In genomic region chr19:16457954-16458331, GRCh38 we compare ENCODE assay signal across 11 cellular contexts. TPM values are rescaled to one million over a fixed set of nuclear protein-coding genes. Genes with fewer than 3 reads are reported as not detected.
DNase-seq lines count a peak whose midpoint lies in the region; ATAC-seq, FAIRE-seq and TF ChIP-seq lines count a peak whose summit lies in the region.
"Had no signal": no experiment of that assay in that cellular context is flagged by ENCODE, and none has a peak within 500 bp of the region (broad histone marks: within the 10 kb centered on the region; RNA-seq: fewer than 3 reads in every experiment).

No MANE protein-coding gene starts in this region.

- H2AFZ ChIP-seq in ACC112 (ENCODE audit: low read length, unreplicated experiment), result no peak overlapping the region
- H2AFZ ChIP-seq in SU-DHL-6 (ENCODE audit: low read depth, low read length, severe bottlenecking), result no peak overlapping the region

- ATAC-seq in heart right ventricle, result peak in 7 of 8 donors; percentile 3 to 69 (median 16)

- DNase-seq in heart right ventricle (peak in 1 of 2 donors; percentile 50), osteocyte (ENCODE audit: extremely low spot score, unreplicated experiment) (no peak), NCI-H2029 treated with DMSO at 0.1 percent for 48 hours (lab: John Stamatoyannopoulos, UW) (no peak), RCC 7860 (ENCODE audit: low spot score) (no peak), epidermal melanocyte (ENCODE audit: insufficient read length, low spot score) (no peak), GM19240 (ENCODE audit: insufficient read length, low spot score) (no peak)
- DNase-seq: NCI-H187 treated with DMSO at 0.1 percent for 48 hours; stimulated activated CD4-positive, alpha-beta T cell treated with anti-CD3 and anti-CD28 coated beads, Interleukin-15, amount 100 ng/mL, for 24 hours had no signal

- no peaks in the 10 kb centered on the region for H3K9me3 Mint-ChIP-seq in osteocyte (ENCODE audit: unreplicated experiment)

- no peak overlapping the region for H3K4me3 Mint-ChIP-seq in osteocyte (ENCODE audit: unreplicated experiment)

- H4K20me1 ChIP-seq in SU-DHL-6 (ENCODE audit: low read depth, low read length), result no peaks in the 10 kb centered on the region

- H3K4me1 Mint-ChIP-seq in osteocyte (ENCODE audit: unreplicated experiment), result peaks cover 72% of the 10 kb centered on the region

- H3K9me3 ChIP-seq in SU-DHL-6 (ENCODE audit: insufficient read depth, low read length), result no peaks in the 10 kb centered on the region
- H3K9me3 ChIP-seq in heart right ventricle, result no peaks in the 10 kb centered on the region

- H3K36me3 Mint-ChIP-seq in osteocyte (ENCODE audit: unreplicated experiment), result peaks cover 3% of the 10 kb centered on the region

- WGBS in heart right ventricle, 2 donors, result 35 to 37% methylated on average over 8 of the region's 8 CpGs

- H3K27ac Mint-ChIP-seq in osteocyte (ENCODE audit: unreplicated experiment), result peak overlapping the region; percentile 81

- no peaks in the 10 kb centered on the region for H3K36me3 ChIP-seq in ACC112 (ENCODE audit: insufficient read depth, low read length)
- H3K36me3 ChIP-seq in SU-DHL-6 (ENCODE audit: low read length), result no peaks in the 10 kb centered on the region
- H3K36me3 ChIP-seq in heart right ventricle, result no peaks in the 10 kb centered on the region

- H3K79me2 ChIP-seq in ACC112 (ENCODE audit: control insufficient read depth, insufficient read depth, low read length, unreplicated experiment) (peaks cover 61% of the 10 kb centered on the region), SU-DHL-6 (ENCODE audit: insufficient read depth, low read length) (peaks cover 100% of the 10 kb centered on the region)

- H3K27ac ChIP-seq in ACC112 (ENCODE audit: low read depth, low read length), result peak overlapping the region; percentile 46
- peak overlapping the region; percentile 75 for H3K27ac ChIP-seq in SU-DHL-6 (ENCODE audit: low read depth, low read length)
- H3K27ac ChIP-seq in heart right ventricle, result peak overlapping the region; percentile 66 to 90 (median 72)

- peak overlapping the region; percentile 51 for H3K9ac ChIP-seq in SU-DHL-6 (ENCODE audit: low read length)

- H3K27me3 Mint-ChIP-seq in osteocyte (ENCODE audit: unreplicated experiment), result no peaks in the 10 kb centered on the region

- H3K4me3 ChIP-seq in ACC112 (ENCODE audit: low read depth, low read length), result no peak overlapping the region; the same call in 1 of the 2 replicates
- peak overlapping the region; percentile 9 for H3K4me3 ChIP-seq in SU-DHL-6 (ENCODE audit: insufficient read depth, low read length, poor library complexity, severe bottlenecking)
- peak overlapping the region in 1 of 10 donors; percentile 10 for H3K4me3 ChIP-seq in heart right ventricle

- H3F3A ChIP-seq in SU-DHL-6 (ENCODE audit: insufficient read depth), result peaks cover 26% of the 10 kb centered on the region

- H3K4me2 ChIP-seq in SU-DHL-6 (ENCODE audit: low read depth, low read length, poor library complexity, severe bottlenecking), result peak overlapping the region; percentile 74

- TF ChIP-seq CTCF in SU-DHL-6 (IDR thresholded peaks at IDR 0.05; ENCODE audit: insufficient read depth, low read length, poor library complexity, severe bottlenecking) (no peak), heart right ventricle (IDR thresholded peaks at IDR 0.05) (no peak), osteocyte (IDR thresholded peaks at IDR 0.05) (no peak)

- intact Hi-C loops in heart right ventricle (cut with DNase I), result no loop called here

- no peaks in the 10 kb centered on the region for H3K9me2 ChIP-seq in SU-DHL-6 (replicated peaks; ENCODE audit: insufficient read depth, low read length)

- no peaks in the 10 kb centered on the region for H3K27me3 ChIP-seq in ACC112 (ENCODE audit: insufficient read depth, low read length)
- no peaks in the 10 kb centered on the region for H3K27me3 ChIP-seq in SU-DHL-6 (ENCODE audit: low read length)
- H3K27me3 ChIP-seq in heart right ventricle, result no peaks in the 10 kb centered on the region

- FAIRE-seq in RCC 7860 (lab: Jason Lieb, UNC), result no peak
- FAIRE-seq: colon had no signal

- H3K4me1 ChIP-seq in ACC112 (ENCODE audit: control insufficient read depth, insufficient read depth, low read length, unreplicated experiment) (peaks cover 25% of the 10 kb centered on the region), heart right ventricle (peaks cover 31 to 99% (median 82%) of the 10 kb centered on the region in 9 donors)

RNA-seq across cellular contexts. Expression of gene EPS15L1, which starts 13.8 kb away (rescaled TPM):
- total RNA-seq in heart right ventricle (10 to 100 TPM; 46.9 to 70.1 (median 57.4) TPM), osteocyte (47.4 and 53.1 TPM in 2 replicates)
- polyA plus RNA-seq in heart right ventricle, result 10 to 100 TPM; 41.3 to 79.7 TPM

RNA-seq across cellular contexts. Expression of gene CALR3, which starts 38.0 kb away (rescaled TPM):
- total RNA-seq in heart right ventricle (under 1 TPM in 1 of 10 donors, not detected in 9; 0.22 TPM), osteocyte (not detected in 2 replicates)
- not detected for polyA plus RNA-seq in heart right ventricle

RNA-seq across cellular contexts. Expression of gene C19orf44, which starts 38.3 kb away (rescaled TPM):
- total RNA-seq in heart right ventricle (1 to 10 TPM; 1.6 to 3.5 (median 2.9) TPM), osteocyte (5.3 and 5.5 TPM in 2 replicates)
- polyA plus RNA-seq in heart right ventricle, result 1 to 10 TPM; 3.0 to 4.1 TPM
